Comparison of ENCODE assay signal across 20 cellular contexts in genomic region chr2:211367252-211367651, GRCh38.
DNase-seq lines count a peak whose midpoint lies in the region; ATAC-seq and TF ChIP-seq lines count a peak whose summit lies in the region.
"Had no signal": no experiment of that assay in that cellular context is flagged by ENCODE, and none has a peak within 500 bp of the region (broad histone marks: within the 10 kb centered on the region; RNA-seq: fewer than 3 reads in every experiment).

No MANE protein-coding gene starts in this region.

- no peaks in the 10 kb centered on the region for H3K9me2 ChIP-seq in OCI-LY7 (ENCODE audit: insufficient read depth, low read length)

- H2BK120ac ChIP-seq in mesendoderm (ENCODE audit: low read depth, low read length): no peak overlapping the region

- CTCF ChIA-PET in OCI-LY7 (lab: Charles Lee; ENCODE audit: unreplicated experiment): no interaction called here

- H4K8ac ChIP-seq in mesendoderm (ENCODE audit: low read depth, low read length): no peak overlapping the region

- H3K4me2 ChIP-seq in OCI-LY7 (ENCODE audit: low read length): peak overlapping the region; percentile 37
- no peak overlapping the region for H3K4me2 ChIP-seq in mesendoderm (ENCODE audit: low read length)
- H3K4me2 ChIP-seq: BLaER1 treated with 17β-estradiol and CSF1 and Interleukin-3, amounts not matched to agents 10 nM and 100 nM had no signal

- peak overlapping the region; percentile 24 for H2BK5ac ChIP-seq in mesendoderm (ENCODE audit: low read length)

- H3K79me1 ChIP-seq in mesendoderm (ENCODE audit: low read length): no peaks in the 10 kb centered on the region

- BruUV-seq in OCI-LY7 (replicated peaks; lab: Mats Ljungman, UMichigan): no TSS peak

- no CpG with 5 or more reads among the region's 5 CpGs for WGBS in mesendoderm (ENCODE audit: extremely low coverage, insufficient coverage, low lambda C conversion rate)

- no peak overlapping the region for H3K4ac ChIP-seq in mesendoderm (ENCODE audit: low read depth, low read length)

- no peak overlapping the region for H4K5ac ChIP-seq in mesendoderm (ENCODE audit: low read length)

- peak overlapping the region; percentile 83; the same call in 1 of the 2 replicates for H2AFZ ChIP-seq in OCI-LY7 (ENCODE audit: low read length)

- DNase-seq in OCI-LY7 (ENCODE audit: low spot score): no peak
- DNase-seq in mesendoderm: no peak
- no peak for DNase-seq in activated effector memory CD4-positive, alpha-beta T cell treated with anti-CD3 and anti-CD28 coated beads, Interleukin-2, amount 50 U/mL, for 16 hours
- DNase-seq in GM03348 (ENCODE audit: low spot score): no peak
- DNase-seq: activated CD4-positive, alpha-beta T cell treated with anti-CD3 and anti-CD28 coated beads, Interleukin-2, amount 10 ng/mL, durations not matched to agents 24 days and 14 days; activated T-cell treated with anti-CD3 and anti-CD28 coated beads, Interleukin-2, amount 50 U/mL, for 24 hours; DMS53; gastrocnemius medialis; KBM-7; natural killer cell; NCI-H1694 treated with DMSO at 0.1 percent for 48 hours; NK-92 treated with Interleukin-12 subunit alpha and Interleukin-12 subunit beta, amount 100 ng/mL, for 24 hours; psoas muscle; stimulated activated CD4-positive, alpha-beta T cell treated with anti-CD3 and anti-CD28 coated beads, Interleukin-15, amount 100 ng/mL, for 24 hours had no signal

- no peak overlapping the region for H3K4me3 ChIP-seq in OCI-LY7 (ENCODE audit: low read depth, low read length, poor library complexity, severe bottlenecking)
- no peak overlapping the region for H3K4me3 ChIP-seq in mesendoderm (ENCODE audit: low read length)
- H3K4me3 ChIP-seq: BLaER1 treated with 17β-estradiol and CSF1 and Interleukin-3, amounts not matched to agents 10 nM and 100 nM; gastrocnemius medialis; lung; psoas muscle; SJSA1 had no signal

- no peak overlapping the region for H3K23ac ChIP-seq in mesendoderm (ENCODE audit: low read length)

- H3K9ac ChIP-seq in mesendoderm (ENCODE audit: low read length): no peak overlapping the region
- H3K9ac ChIP-seq: BLaER1 treated with 17β-estradiol and CSF1 and Interleukin-3, amounts not matched to agents 10 nM and 100 nM had no signal

- H3K4me1 ChIP-seq in OCI-LY7 (ENCODE audit: insufficient read depth, low read length, poor library complexity, severe bottlenecking): peaks cover 68% of the 10 kb centered on the region
- H3K4me1 ChIP-seq in mesendoderm (ENCODE audit: control insufficient read depth, low read depth, low read length): peaks cover 8% of the 10 kb centered on the region
- H3K4me1 ChIP-seq: gastrocnemius medialis, psoas muscle, SJSA1 had no signal

- intact Hi-C loops in OCI-LY7 (cut with micrococcal nuclease; ENCODE audit: unreplicated experiment): no loop called here

- peaks cover 9% of the 10 kb centered on the region; the same call in 1 of the 2 replicates for H3K9me3 ChIP-seq in OCI-LY7 (ENCODE audit: low read length)
- H3K9me3 ChIP-seq: gastrocnemius medialis, psoas muscle, SJSA1 had no signal

- no peak overlapping the region for H2AK5ac ChIP-seq in mesendoderm (ENCODE audit: low read length)

- no peaks in the 10 kb centered on the region for H3K27me3 ChIP-seq in mesendoderm (ENCODE audit: insufficient read depth, low read length, poor library complexity)
- H3K27me3 ChIP-seq: BLaER1 treated with 17β-estradiol and CSF1 and Interleukin-3, amounts not matched to agents 10 nM and 100 nM; gastrocnemius medialis; SJSA1 had no signal

- TF ChIP-seq CTCF in OCI-LY7 (conservative IDR thresholded peaks at IDR 0.05; ENCODE audit: low read length): no peak

- H3K36me3 ChIP-seq in OCI-LY7 (ENCODE audit: insufficient read depth, low read length) (no peaks in the 10 kb centered on the region), mesendoderm (ENCODE audit: control insufficient read depth, insufficient read depth, low read length) (no peaks in the 10 kb centered on the region)
- H3K36me3 ChIP-seq: BLaER1 treated with 17β-estradiol and CSF1 and Interleukin-3, amounts not matched to agents 10 nM and 100 nM; gastrocnemius medialis; SJSA1 had no signal

- H4K20me1 ChIP-seq in OCI-LY7 (ENCODE audit: insufficient read depth, low read length): no peaks in the 10 kb centered on the region
- H4K20me1 ChIP-seq: BLaER1 treated with 17β-estradiol and CSF1 and Interleukin-3, amounts not matched to agents 10 nM and 100 nM had no signal

- peak; percentile 10 for ATAC-seq in GM21717 (IDR thresholded peaks at IDR 0.05; ENCODE audit: unreplicated experiment)
- peak; percentile 4 for ATAC-seq in HG03342 (IDR thresholded peaks at IDR 0.05; ENCODE audit: unreplicated experiment)
- ATAC-seq in HG02623 (IDR thresholded peaks at IDR 0.05; ENCODE audit: unreplicated experiment): no peak
- ATAC-seq: gastrocnemius medialis, natural killer cell, psoas muscle had no signal

- H3K79me2 ChIP-seq in OCI-LY7 (ENCODE audit: insufficient read depth, low read depth, low read length) (no peaks in the 10 kb centered on the region), mesendoderm (ENCODE audit: control insufficient read depth, insufficient read depth, low read length) (no peaks in the 10 kb centered on the region)

- POLR2A ChIA-PET in OCI-LY7 (lab: Charles Lee): no interaction called here

- no peak overlapping the region for H3K27ac ChIP-seq in OCI-LY7 (ENCODE audit: low read depth, low read length, poor library complexity, severe bottlenecking)
- no peak overlapping the region for H3K27ac ChIP-seq in mesendoderm (ENCODE audit: low read depth, low read length)
- H3K27ac ChIP-seq: BLaER1 treated with 17β-estradiol and CSF1 and Interleukin-3, amounts not matched to agents 10 nM and 100 nM; gastrocnemius medialis; psoas muscle; SJSA1 had no signal

- no peak overlapping the region for H2BK15ac ChIP-seq in mesendoderm (replicated peaks; ENCODE audit: low read depth)

- H3K18ac ChIP-seq in mesendoderm (ENCODE audit: low read length): peak overlapping the region; percentile 54

- H3K56ac ChIP-seq in mesendoderm (ENCODE audit: low read length): no peak overlapping the region
